Comparison of ENCODE assay signal across 8 cellular contexts in the genomic region with DNA sequence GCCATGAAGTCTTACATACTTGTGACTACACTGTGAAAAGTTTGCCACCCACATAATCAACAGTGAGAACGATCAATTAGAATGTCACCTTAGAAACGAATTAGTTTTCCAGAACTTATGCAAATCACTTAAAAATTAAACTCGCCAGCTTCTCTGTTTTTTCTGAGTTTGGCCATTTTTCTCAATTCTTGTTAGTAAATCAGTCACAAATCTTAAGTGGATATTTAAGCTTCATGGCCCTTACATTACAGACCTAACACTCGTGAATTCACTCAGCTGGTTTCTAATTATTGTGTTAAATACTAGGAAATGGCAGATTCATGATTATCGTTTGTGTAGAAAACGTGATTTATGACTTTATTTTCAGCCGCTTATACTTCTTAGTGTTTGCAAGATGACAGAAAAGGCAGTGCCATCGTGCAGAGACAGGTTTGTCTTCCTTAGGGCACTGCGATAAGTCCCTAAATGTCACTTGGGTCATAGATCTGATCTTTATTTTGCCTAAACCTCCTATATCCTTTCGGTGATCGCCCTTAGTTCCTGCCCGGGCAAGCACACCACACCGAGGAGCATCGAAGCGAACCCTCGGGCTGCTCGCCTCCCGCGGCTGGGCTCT. TPM values are rescaled to one million over a fixed set of nuclear protein-coding genes. Genes with fewer than 3 reads are reported as not detected.
A peak's percentile ranks its signal among the peaks of the same experiment; 100 is the strongest.
DNase-seq lines count a peak whose midpoint lies in the region; ATAC-seq, FAIRE-seq and TF ChIP-seq lines count a peak whose summit lies in the region.

No MANE protein-coding gene starts in this region.

- H3K9me3 Mint-ChIP-seq in naive B cell: no peaks in the 10 kb centered on the region

- TF ChIP-seq CTCF in coronary artery (IDR thresholded peaks at IDR 0.05): no peak

- H3K4me3 Mint-ChIP-seq in naive B cell: peak overlapping the region; percentile 46 to 88 (median 78)

- peaks cover 8 to 12% (median 9%) of the 10 kb centered on the region in 3 donors for H3K4me1 Mint-ChIP-seq in naive B cell

- H3K36me3 Mint-ChIP-seq in naive B cell: no peaks in the 10 kb centered on the region

- H3K27ac ChIP-seq in coronary artery: peak overlapping the region; percentile 51 to 88

- peak; percentile 47 for FAIRE-seq in GM19239 (lab: Jason Lieb, UNC)

- no peak overlapping the region for H3K27ac Mint-ChIP-seq in naive B cell

- ATAC-seq in HG03378 (IDR thresholded peaks at IDR 0.05; ENCODE audit: unreplicated experiment) (peak; percentile 43), naive B cell (ENCODE audit: low read depth in 2 of 2) (peak in 1 of 2 donors; percentile 43)

- peak overlapping the region; percentile 87 for H3K4me3 ChIP-seq in coronary artery

- DNase-seq in GM19239 (ENCODE audit: insufficient read length, low spot score) (peak; percentile 28), coronary artery (ENCODE audit: low spot score) (no peak), naive B cell (no peak), NCI-H146 (lab: John Stamatoyannopoulos, UW) (no peak), NCI-H69 (lab: John Stamatoyannopoulos, UW) (no peak), cerebellum (ENCODE audit: low spot score) (no peak), MV-4-11 (lab: John Stamatoyannopoulos, UW) (no peak)

- H3K27me3 Mint-ChIP-seq in naive B cell: peaks cover 65 to 68% (median 68%) of the 10 kb centered on the region in 3 donors

RNA-seq across cellular contexts. Expression of gene CELF2, which starts 0.6 kb away (rescaled TPM):
- 100 to 1,000 TPM; 127 to 186 (median 141) TPM for polyA plus RNA-seq in naive B cell (ENCODE audit: low read depth in 6 of 6)
- total RNA-seq in cerebellum: 122 TPM
